Comparison of ENCODE assay signal across 22 cellular contexts in the genomic region with DNA sequence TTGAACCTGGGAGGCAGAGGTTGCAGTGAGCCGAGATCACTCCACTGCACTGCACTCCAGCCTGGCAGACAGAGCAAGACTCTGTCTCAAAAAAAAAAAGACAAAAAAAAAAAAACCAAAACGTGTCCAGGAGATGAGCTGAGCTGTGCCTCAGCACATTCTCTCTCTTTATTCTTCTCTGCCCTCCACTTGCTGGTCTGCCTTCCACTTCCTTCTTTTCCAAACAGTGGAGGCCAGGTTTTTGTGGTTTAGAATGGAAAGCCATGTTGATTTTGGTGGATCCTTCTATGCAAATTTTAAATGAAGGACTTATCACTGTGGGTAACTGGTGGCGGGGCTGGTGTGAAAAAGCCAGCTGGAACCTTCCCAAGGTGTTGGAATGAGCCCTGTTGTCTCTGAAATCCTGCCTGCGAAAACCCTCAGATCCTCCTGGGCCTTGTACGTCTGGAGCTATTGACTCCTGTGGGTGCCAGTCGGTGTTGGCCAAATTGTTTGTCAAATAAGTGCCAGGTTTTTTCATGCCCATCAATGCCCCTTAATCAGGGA.
"Had no signal": no experiment of that assay in that cellular context is flagged by ENCODE, and none has a peak within 500 bp of the region (broad histone marks: within the 10 kb centered on the region; RNA-seq: fewer than 3 reads in every experiment).

No MANE protein-coding gene starts in this region.

- H3K4me1 Mint-ChIP-seq: naive thymus-derived CD4-positive, alpha-beta T cell; nephron progenitor cell; stimulated activated effector memory CD8-positive, alpha-beta T cell treated with anti-CD3 and anti-CD28 coated beads, Interleukin-12 subunit alpha, Interleukin-12 subunit beta, amount 100 ng/mL, for 72 hours had no signal

- H3K27ac ChIP-seq: epithelial cell of prostate, esophagus muscularis mucosa, gastrocnemius medialis, heart right ventricle, parathyroid adenoma, psoas muscle, skin epidermis, suprapubic skin, thyroid gland had no signal

- H3K36me3 Mint-ChIP-seq: naive thymus-derived CD4-positive, alpha-beta T cell; stimulated activated effector memory CD8-positive, alpha-beta T cell treated with anti-CD3 and anti-CD28 coated beads, Interleukin-12 subunit alpha, Interleukin-12 subunit beta, amount 100 ng/mL, for 72 hours had no signal

- H3K36me3 ChIP-seq: heart right ventricle, suprapubic skin, thyroid gland had no signal

- H3K27me3 Mint-ChIP-seq: type B pancreatic cell had no signal

- H3K4me1 ChIP-seq: esophagus muscularis mucosa, gastrocnemius medialis, heart right ventricle, parathyroid adenoma, psoas muscle, suprapubic skin, thyroid gland had no signal

- H3K27me3 ChIP-seq: esophagus muscularis mucosa, gastrocnemius medialis, heart right ventricle, suprapubic skin, thyroid gland had no signal

- DNase-seq: effector memory CD4-positive, alpha-beta T cell; gastrocnemius medialis; heart right ventricle; hypothalamus; kidney glomerular epithelial cell; naive thymus-derived CD4-positive, alpha-beta T cell; nephron progenitor cell; psoas muscle; retina; stimulated activated CD4-positive, alpha-beta T cell treated with anti-CD3 and anti-CD28 coated beads, Interleukin-12 subunit alpha, Interleukin-12 subunit beta, amount 100 ng/mL, for 4 hours; stimulated activated CD4-positive, alpha-beta T cell treated with anti-CD3 and anti-CD28 coated beads, Interleukin-4, amount 100 ng/mL, for 1 hour; stimulated activated CD8-positive, alpha-beta memory T cell treated with anti-CD3 and anti-CD28 coated beads, Interleukin-4, amount 100 ng/mL, for 48 hours; stimulated activated naive CD8-positive, alpha-beta T cell treated with anti-CD3 and anti-CD28 coated beads, Interleukin-15, Interleukin-2, amounts not matched to agents 100 U/mL and 50 U/mL, for 24 hours; thyroid gland had no signal

- H3K27ac Mint-ChIP-seq: naive thymus-derived CD4-positive, alpha-beta T cell; stimulated activated effector memory CD8-positive, alpha-beta T cell treated with anti-CD3 and anti-CD28 coated beads, Interleukin-12 subunit alpha, Interleukin-12 subunit beta, amount 100 ng/mL, for 72 hours; type B pancreatic cell had no signal

- H3K9me3 Mint-ChIP-seq: nephron progenitor cell; stimulated activated effector memory CD8-positive, alpha-beta T cell treated with anti-CD3 and anti-CD28 coated beads, Interleukin-12 subunit alpha, Interleukin-12 subunit beta, amount 100 ng/mL, for 72 hours; type B pancreatic cell had no signal

- H3K4me3 ChIP-seq: esophagus muscularis mucosa, gastrocnemius medialis, heart right ventricle, psoas muscle, skin epidermis, suprapubic skin, thyroid gland had no signal

- H3K4me3 Mint-ChIP-seq: naive thymus-derived CD4-positive, alpha-beta T cell; nephron progenitor cell; stimulated activated effector memory CD8-positive, alpha-beta T cell treated with anti-CD3 and anti-CD28 coated beads, Interleukin-12 subunit alpha, Interleukin-12 subunit beta, amount 100 ng/mL, for 72 hours; type B pancreatic cell had no signal

- ATAC-seq: gastrocnemius medialis; heart right ventricle; naive thymus-derived CD4-positive, alpha-beta T cell; psoas muscle; sciatic nerve; stimulated activated effector memory CD8-positive, alpha-beta T cell treated with anti-CD3 and anti-CD28 coated beads, Interleukin-12 subunit alpha, Interleukin-12 subunit beta, amount 100 ng/mL, for 72 hours; stimulated activated naive CD8-positive, alpha-beta T cell treated with anti-CD3 and anti-CD28 coated beads, Interleukin-15, Interleukin-2, amounts not matched to agents 100 U/mL and 50 U/mL, for 24 hours had no signal

- H3K9me3 ChIP-seq: esophagus muscularis mucosa, gastrocnemius medialis, heart right ventricle, psoas muscle, suprapubic skin, thyroid gland had no signal
